8 cellular contexts compared by ENCODE assay signal in the genomic region with DNA sequence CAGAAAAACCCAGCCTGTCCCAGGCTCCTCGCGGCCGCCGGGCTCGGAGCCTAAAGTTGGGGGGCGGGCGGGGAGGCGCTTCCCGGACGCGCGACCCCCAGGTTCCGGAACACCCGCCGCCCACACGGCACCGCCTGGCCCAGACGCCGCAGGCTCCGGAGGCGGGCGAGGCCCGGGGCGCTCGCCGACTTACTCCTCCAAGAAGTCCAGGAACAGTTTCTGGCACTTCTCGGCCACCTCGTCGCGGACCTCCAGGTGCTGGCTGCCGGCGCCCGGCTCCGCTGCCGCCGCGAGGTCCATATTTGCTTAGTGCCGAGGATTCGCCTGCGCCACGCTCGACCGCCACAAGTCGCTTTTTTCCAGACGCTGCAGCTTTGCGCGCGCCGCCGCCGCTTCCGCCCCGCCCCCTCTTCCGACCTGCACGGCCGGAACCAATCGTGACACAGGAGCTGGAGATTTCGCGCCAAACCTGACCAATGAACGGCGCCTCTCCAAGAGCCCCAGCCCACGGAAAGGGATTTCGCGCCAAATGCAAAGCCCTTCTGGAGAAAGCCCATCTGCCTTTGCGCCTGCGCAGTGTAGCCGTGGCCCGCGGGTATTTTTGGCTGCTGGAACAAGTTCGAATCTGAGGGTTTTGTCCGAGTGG. TPM values are rescaled to one million over a fixed set of nuclear protein-coding genes. Genes with fewer than 3 reads are reported as not detected.
DNase-seq lines count a peak whose midpoint lies in the region; ATAC-seq and TF ChIP-seq lines count a peak whose summit lies in the region.

A gene (minus strand): TSS at position 378 of the 646 bp plus-strand sequence. CDS start 78 bp downstream, at position 300.

- H3K4me3 ChIP-seq in ovary (peak within 1 kb of the TSS; percentile 89), thyroid gland (replicated peaks in 1 of 3) (peak within 1 kb of the TSS; percentile 24 to 74 (median 42))

- ATAC-seq in HG02623 (IDR thresholded peaks at IDR 0.05; ENCODE audit: unreplicated experiment) (peak; percentile 88), Right ventricle myocardium inferior (peak; percentile 100)

- H3K27me3 ChIP-seq in ovary (no peaks in the 10 kb centered on the region), thyroid gland (no peaks in the 10 kb centered on the region)

- H3K36me3 Mint-ChIP-seq in activated naive CD8-positive, alpha-beta T cell = peaks cover 17% of the 10 kb centered on the region

- no peak for TF ChIP-seq POLR2A in ovary (IDR thresholded peaks at IDR 0.05)
- peak in 1 of 2 donors; percentile 64 for TF ChIP-seq POLR2A in thyroid gland (IDR thresholded peaks at IDR 0.05)

- peaks cover 39% of the 10 kb centered on the region for H3K4me1 Mint-ChIP-seq in activated naive CD8-positive, alpha-beta T cell (ENCODE audit: low read depth)

- H3K27me3 Mint-ChIP-seq in activated naive CD8-positive, alpha-beta T cell = no peaks in the 10 kb centered on the region

- H3K36me3 ChIP-seq in ovary (no peaks in the 10 kb centered on the region), thyroid gland (no peaks in the 10 kb centered on the region)

- 0 to 1% (median 0%) methylated on average over 56 to 71 of the region's 71 CpGs for WGBS in ovary, 3 donors
- 2% methylated on average over 29 to 42 of the region's 71 CpGs for WGBS in thyroid gland, 2 donors

- H3K9me3 ChIP-seq in ovary = no peaks in the 10 kb centered on the region
- no peaks in the 10 kb centered on the region for H3K9me3 ChIP-seq in thyroid gland

- TF ChIP-seq CTCF in GM10266 (IDR thresholded peaks at IDR 0.05; ENCODE audit: control insufficient read depth, insufficient read depth, low read depth, missing control alignments) (no peak), ovary (IDR thresholded peaks at IDR 0.05) (peak in 2 of 3 donors; percentile 12 to 23), thyroid gland (IDR thresholded peaks at IDR 0.05) (peak in 2 of 6 experiments; percentile 17 to 38)

- H3K27ac Mint-ChIP-seq in activated naive CD8-positive, alpha-beta T cell = peak within 1 kb of the TSS; percentile 98

- H3K27ac ChIP-seq in ovary (peak within 1 kb of the TSS; percentile 82 to 85), thyroid gland (peak within 1 kb of the TSS; percentile 31 to 82 (median 76))

- DNase-seq in GM10266 (ENCODE audit: extremely low spot score) (peak; percentile 96), NCI-H1105 (lab: John Stamatoyannopoulos, UW) (peak; percentile 98), SKM-1 treated with dmso at 0.1 percent for 144 hours (lab: John Stamatoyannopoulos, UW; ENCODE audit: unreplicated experiment) (peak; percentile 97), Right ventricle myocardium inferior (ENCODE audit: missing footprints) (peak; percentile 97), ovary (peak; percentile 96 to 98 (median 97)), thyroid gland (peak; percentile 96 to 97)

- no peak for TF ChIP-seq EP300 in ovary (IDR thresholded peaks at IDR 0.05)

- H3K4me3 Mint-ChIP-seq in activated naive CD8-positive, alpha-beta T cell = peak within 1 kb of the TSS; percentile 90

- H3K4me1 ChIP-seq in ovary (ENCODE audit: insufficient read depth) (peaks cover 7% of the 10 kb centered on the region), thyroid gland (peaks cover 5 to 12% of the 10 kb centered on the region in 2 donors)

- H3K9me3 Mint-ChIP-seq in activated naive CD8-positive, alpha-beta T cell (ENCODE audit: low read depth) = no peaks in the 10 kb centered on the region

- intact Hi-C loops in Right ventricle myocardium inferior (cut with DNase I) = no loop called here
- intact Hi-C loops in ovary (cut with DNase I) = loop anchor here in 2 of 4 donors (10.0 kb wide), 2 partner anchors 109 to 861 kb away; a partner anchor contains a TSS
- intact Hi-C loops in thyroid gland (cut with DNase I) = no loop called here

RNA-seq across cellular contexts. Expression of the gene that starts here (rescaled TPM):
- total RNA-seq in Right ventricle myocardium inferior (5.8 TPM), ovary (10 to 100 TPM in 5 of 7 donors, 1 to 10 TPM in 2; 7.2 to 20.1 (median 15.4) TPM), thyroid gland (1 to 10 TPM; 5.9 to 9.5 (median 7.1) TPM)
- 10 to 100 TPM; 10.4 to 19.4 TPM for polyA plus RNA-seq in ovary

Comparison
In these comparisons a context has a peak if more than half of its experiments do, and no peak if none do; other contexts are left out.
1. Peak in every context shown above with its lines: DNase-seq, ATAC-seq, H3K4me3 ChIP-seq and H3K27ac ChIP-seq.